In the genomic region with DNA sequence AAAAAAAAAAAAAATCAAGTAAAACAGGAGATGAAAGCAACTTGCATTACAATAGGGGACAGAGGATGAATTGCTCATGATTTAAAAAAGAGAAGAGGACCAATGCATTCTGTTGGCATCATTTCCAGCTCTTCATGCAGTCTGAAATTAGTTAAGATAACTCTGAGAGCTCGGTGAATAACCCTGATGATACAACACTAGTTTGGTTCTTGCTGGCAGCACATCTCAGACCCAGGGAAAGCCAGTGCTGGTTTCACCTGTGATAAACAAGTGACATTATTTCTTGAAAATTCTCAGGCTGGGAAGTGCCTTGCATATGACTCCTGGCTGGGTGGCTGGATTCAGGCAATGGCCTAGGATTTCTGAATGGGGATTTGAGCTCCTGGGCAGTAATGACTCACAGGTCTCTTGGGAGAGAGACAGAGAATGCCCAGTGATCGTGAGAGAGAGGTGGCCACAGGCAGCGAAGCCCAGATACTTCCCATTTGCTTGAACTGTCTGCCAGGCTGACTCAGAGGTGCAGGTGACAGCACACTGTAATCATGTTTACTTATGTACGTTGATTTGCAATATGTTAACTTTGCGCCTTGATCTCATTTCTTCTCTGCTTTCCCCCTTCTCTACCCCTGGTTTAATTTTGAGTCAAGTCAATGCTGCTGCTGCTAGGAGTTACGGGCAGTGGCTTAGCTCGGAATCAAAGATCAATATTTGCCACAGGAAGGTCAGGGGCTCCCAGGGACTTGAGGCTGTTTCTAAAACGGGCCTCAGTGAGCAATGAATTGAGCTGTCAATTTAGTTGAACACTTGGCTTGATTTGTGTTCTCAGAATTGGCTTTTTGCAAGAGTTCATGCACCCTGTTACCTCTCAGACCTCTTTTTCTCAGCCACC, we compare ENCODE assay signal across 11 cellular contexts. TPM values are rescaled to one million over a fixed set of nuclear protein-coding genes. Genes with fewer than 3 reads are reported as not detected.
A peak's percentile ranks its signal among the peaks of the same experiment; 100 is the strongest.
DNase-seq lines count a peak whose midpoint lies in the region; ATAC-seq and FAIRE-seq lines count a peak whose summit lies in the region.
"Had no signal": no experiment of that assay in that cellular context is flagged by ENCODE, and none has a peak within 500 bp of the region (broad histone marks: within the 10 kb centered on the region; RNA-seq: fewer than 3 reads in every experiment).

No MANE protein-coding gene starts in this region.

- no peaks in the 10 kb centered on the region for H3K9me3 ChIP-seq in BLaER1
- H3K9me3 ChIP-seq in HAP-1, result no peaks in the 10 kb centered on the region

- H3K4me1 ChIP-seq in BLaER1 (peaks cover 33% of the 10 kb centered on the region), HAP-1 (peaks cover 17% of the 10 kb centered on the region)

- H3K4me2 ChIP-seq in BLaER1, result peak overlapping the region; percentile 47; the same call in 1 of the 2 replicates

- no peak overlapping the region for H3K27ac ChIP-seq in BLaER1

- no peak overlapping the region for H3K9ac ChIP-seq in BLaER1

- peak; percentile 47 for ATAC-seq in HG02870 (IDR thresholded peaks at IDR 0.05; ENCODE audit: unreplicated experiment)

- no peaks in the 10 kb centered on the region for H3K36me3 ChIP-seq in BLaER1
- H3K36me3 ChIP-seq in HAP-1 (replicated peaks), result no peaks in the 10 kb centered on the region

- FAIRE-seq in frontal cortex (lab: Jason Lieb, UNC), result no peak
- FAIRE-seq: G401.6 had no signal

- H4K20me1 ChIP-seq in BLaER1, result no peaks in the 10 kb centered on the region

- H3K4me3 ChIP-seq in BLaER1, result no peak overlapping the region
- H3K4me3 ChIP-seq in HAP-1, result no peak overlapping the region

- H3K27me3 ChIP-seq in BLaER1, result no peaks in the 10 kb centered on the region
- no peaks in the 10 kb centered on the region for H3K27me3 ChIP-seq in HAP-1 (ENCODE audit: low read depth)

- in situ Hi-C loops in HAP-1 (cut with MboI; ENCODE audit: low sequenced_read_pairs), result no loop called here

- DNase-seq in T1000 (lab: John Stamatoyannopoulos, UW) (peak; percentile 75), kidney glomerular epithelial cell (lab: John Stamatoyannopoulos, UW) (peak; percentile 41), frontal cortex (ENCODE audit: low spot score in 2 of 2) (no peak), 8988T (no peak), HAP-1 (ENCODE audit: low spot score in 2 of 2) (no peak)
- DNase-seq in activated CD4-positive, alpha-beta T cell treated with anti-CD3 and anti-CD28 coated beads, Interleukin-2, amount 50 U/mL, for 48 hours, result no peak
- DNase-seq: activated CD4-positive, alpha-beta memory T cell treated with anti-CD3 and anti-CD28 coated beads for 36 hours; NCI-H2171 treated with DMSO at 0.1 percent for 48 hours had no signal

RNA-seq across cellular contexts. Expression of gene ARSG, which starts 27.1 kb away (rescaled TPM):
- total RNA-seq in frontal cortex, result 5.7 TPM

RNA-seq across cellular contexts. Expression of gene SLC16A6, which starts 27.4 kb away (rescaled TPM):
- total RNA-seq in frontal cortex, result 1.2 TPM

Comparison
In these comparisons a context has a peak if more than half of its experiments do, and no peak if none do; other contexts are left out.
1. DNase-seq: peak in T1000 (single experiment) and kidney glomerular epithelial cell (single experiment); none in frontal cortex (0 of 2), 8988T (single experiment), activated CD4-positive, alpha-beta T cell treated with anti-CD3 and anti-CD28 coated beads, Interleukin-2, amount 50 U/mL, for 48 hours (0 of 2) and HAP-1 (0 of 2).